Comparison of ENCODE assay signal across 8 cellular contexts in the genomic region with DNA sequence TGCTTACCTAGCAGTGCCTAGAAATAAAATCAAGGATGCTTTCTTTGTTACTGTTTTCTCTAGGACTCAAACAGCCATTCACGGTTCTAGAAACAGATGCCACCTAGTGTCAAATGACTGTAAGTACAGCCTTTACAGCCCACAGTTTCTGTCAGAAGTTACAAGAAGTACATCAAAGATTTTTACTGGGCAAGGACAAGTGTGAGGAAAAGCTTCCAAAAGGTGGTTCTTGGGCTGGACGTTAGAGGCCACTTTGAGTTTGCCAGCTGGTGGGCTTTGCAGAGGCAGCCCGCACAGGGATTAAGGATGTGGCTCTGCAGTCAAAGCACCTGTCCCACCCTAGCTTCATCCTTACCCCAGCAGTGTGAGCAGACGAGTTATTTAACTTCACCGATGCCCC. TPM values are rescaled to one million over a fixed set of nuclear protein-coding genes. Genes with fewer than 3 reads are reported as not detected.
A peak's percentile ranks its signal among the peaks of the same experiment; 100 is the strongest.
DNase-seq lines count a peak whose midpoint lies in the region; ATAC-seq and TF ChIP-seq lines count a peak whose summit lies in the region.

No MANE protein-coding gene starts in this region.

- peak overlapping the region in 3 of 7 donors; percentile 35 to 88 (median 54) for H3K27ac Mint-ChIP-seq in CD14-positive monocyte

- H3K9me3 ChIP-seq in cardiac muscle cell (ENCODE audit: low read depth), result no peaks in the 10 kb centered on the region

- H3K27me3 Mint-ChIP-seq in CD14-positive monocyte (ENCODE audit: low read depth in 3 of 3), result peaks cover 0 to 1% (median 1%) of the 10 kb centered on the region in 3 donors
- no peaks in the 10 kb centered on the region for H3K27me3 Mint-ChIP-seq in activated T-cell treated with anti-CD3 and anti-CD28 coated beads, Interleukin-2, amount 50 U/mL, for 4 hours (ENCODE audit: low read depth)

- peaks cover 0 to 2% (median 0%) of the 10 kb centered on the region in 7 donors for H3K9me3 Mint-ChIP-seq in CD14-positive monocyte
- no peaks in the 10 kb centered on the region for H3K9me3 Mint-ChIP-seq in activated T-cell treated with anti-CD3 and anti-CD28 coated beads, Interleukin-2, amount 50 U/mL, for 4 hours

- peaks cover 54% of the 10 kb centered on the region for H3K4me1 Mint-ChIP-seq in CD14-positive monocyte
- peaks cover 65% of the 10 kb centered on the region for H3K4me1 Mint-ChIP-seq in activated T-cell treated with anti-CD3 and anti-CD28 coated beads, Interleukin-2, amount 50 U/mL, for 4 hours (ENCODE audit: low read depth)

- no peaks in the 10 kb centered on the region for H3K36me3 ChIP-seq in cardiac muscle cell

- intact Hi-C loops in CD14-positive monocyte (cut with micrococcal nuclease), result loop anchor here in 1 of 2 donors (5.0 kb wide), 2 partner anchors 84 to 194 kb away; a partner anchor contains a TSS

- ATAC-seq in activated T-cell treated with anti-CD3 and anti-CD28 coated beads, Interleukin-2, amount 50 U/mL, for 4 hours, result peak; percentile 61
- no peak for ATAC-seq in HG03045 (IDR thresholded peaks at IDR 0.05; ENCODE audit: unreplicated experiment)

- no peak overlapping the region for H3K27ac ChIP-seq in cardiac muscle cell

- H3K4me3 ChIP-seq in cardiac muscle cell, result no peak overlapping the region

- H3K4me1 ChIP-seq in cardiac muscle cell (ENCODE audit: low read depth), result peaks cover 5% of the 10 kb centered on the region

- DNase-seq in CD14-positive monocyte (ENCODE audit: low spot score) (no peak), GM20000 (ENCODE audit: low spot score) (peak; percentile 65), NCI-H2227 (lab: John Stamatoyannopoulos, UW; ENCODE audit: unreplicated experiment) (peak; percentile 69), cardiac muscle cell (ENCODE audit: low read depth in 1 of 2, low spot score in 1 of 2) (peak; percentile 74 to 76), putamen (ENCODE audit: low spot score) (peak; percentile 50)
- no peak for DNase-seq in activated T-cell treated with anti-CD3 and anti-CD28 coated beads, Interleukin-2, amount 50 U/mL, for 4 hours
- no peak for DNase-seq in stimulated activated CD8-positive, alpha-beta memory T cell treated with anti-CD3 and anti-CD28 coated beads, Interleukin-4, amount 100 ng/mL, for 48 hours

- peaks cover 0 to 3% of the 10 kb centered on the region in 2 donors for H3K36me3 Mint-ChIP-seq in CD14-positive monocyte
- H3K36me3 Mint-ChIP-seq in activated T-cell treated with anti-CD3 and anti-CD28 coated beads, Interleukin-2, amount 50 U/mL, for 4 hours (ENCODE audit: insufficient read depth), result no peaks in the 10 kb centered on the region

- TF ChIP-seq CTCF in CD14-positive monocyte (IDR thresholded peaks at IDR 0.05) (peak; percentile 82), GM20000 (IDR thresholded peaks at IDR 0.05; ENCODE audit: extremely low read depth, missing control alignments) (peak; percentile 70), cardiac muscle cell (IDR thresholded peaks at IDR 0.05; ENCODE audit: low read depth, low read length) (peak; percentile 88)

- H3K27me3 ChIP-seq in cardiac muscle cell, result no peaks in the 10 kb centered on the region

- H3K4me3 Mint-ChIP-seq in CD14-positive monocyte, result no peak overlapping the region
- H3K4me3 Mint-ChIP-seq in activated T-cell treated with anti-CD3 and anti-CD28 coated beads, Interleukin-2, amount 50 U/mL, for 4 hours, result no peak overlapping the region

RNA-seq across cellular contexts. Expression of a gene that starts 6.9 kb away (rescaled TPM):
- 10 to 100 TPM; 12.2 to 22.0 TPM for polyA plus RNA-seq in CD14-positive monocyte
- 10 to 100 TPM; 23.5 to 30.0 (median 25.7) TPM for total RNA-seq in activated T-cell treated with anti-CD3 and anti-CD28 coated beads, Interleukin-2, amount 50 U/mL, for 4 hours
- total RNA-seq in cardiac muscle cell, result 29.1 and 36.7 TPM in 2 replicates
- 34.1 and 35.9 TPM in 2 replicates for polyA plus RNA-seq in cardiac muscle cell

Comparison
In these comparisons a context has a peak if more than half of its experiments do, and no peak if none do; other contexts are left out.
1. DNase-seq: peak in GM20000 (single experiment), NCI-H2227 (single experiment), cardiac muscle cell (2 of 2) and putamen (single experiment); none in CD14-positive monocyte (single experiment), activated T-cell treated with anti-CD3 and anti-CD28 coated beads, Interleukin-2, amount 50 U/mL, for 4 hours (single experiment) and stimulated activated CD8-positive, alpha-beta memory T cell treated with anti-CD3 and anti-CD28 coated beads, Interleukin-4, amount 100 ng/mL, for 48 hours (single experiment).
2. Peak in every context shown above with its lines, with median percentiles within 50 percentile points of each other: CTCF ChIP-seq.